Comparison of ENCODE assay signal across 27 cellular contexts in the genomic region with DNA sequence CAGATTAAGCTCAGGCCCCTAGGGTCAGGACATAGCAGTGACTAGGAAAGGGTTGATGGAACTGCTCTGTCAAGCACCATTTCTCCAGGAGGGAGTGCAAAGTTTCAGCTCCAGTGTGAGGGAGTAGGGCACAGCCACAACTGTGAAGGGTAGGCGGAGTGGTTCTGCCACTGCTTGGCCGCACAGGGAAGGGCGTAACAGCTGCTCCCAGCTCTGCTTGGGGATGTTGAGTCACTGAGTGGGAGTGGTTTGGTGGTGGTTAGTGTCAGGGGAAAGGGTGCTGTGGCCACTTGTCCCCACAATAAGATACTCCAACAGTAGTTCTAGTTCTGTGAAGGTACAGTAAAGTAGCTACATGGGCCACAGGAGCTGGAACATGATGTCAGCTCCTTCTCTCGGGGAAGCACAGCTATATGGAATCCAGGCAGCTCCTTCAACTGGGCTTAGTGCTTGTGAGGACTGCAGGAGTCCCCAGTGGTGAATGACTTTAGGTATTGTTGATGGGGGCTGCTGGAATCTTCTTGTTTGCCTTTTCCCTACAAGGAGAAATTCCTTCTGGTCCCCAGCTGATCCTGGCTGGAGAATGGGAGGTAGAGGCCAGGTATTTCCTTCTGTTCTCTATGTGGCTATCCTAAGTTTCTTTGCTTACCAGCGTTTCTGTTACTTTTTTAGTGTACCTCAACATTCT.
"Had no signal": no experiment of that assay in that cellular context is flagged by ENCODE, and none has a peak within 500 bp of the region (broad histone marks: within the 10 kb centered on the region; RNA-seq: fewer than 3 reads in every experiment).

No MANE protein-coding gene starts in this region.

- H3K4me3 Mint-ChIP-seq: activated CD4-positive, alpha-beta T cell treated with anti-CD3 and anti-CD28 coated beads, Interleukin-2, amount 10 ng/mL, durations not matched to agents 24 days and 14 days; activated CD8-positive, alpha-beta T cell treated with anti-CD3 and anti-CD28 coated beads for 36 hours; activated naive CD4-positive, alpha-beta T cell treated with anti-CD3 and anti-CD28 coated beads, Interleukin-2, amount 50 U/mL, for 24 hours; activated naive CD8-positive, alpha-beta T cell treated with anti-CD3 and anti-CD28 coated beads, Interleukin-2, amount 50 U/mL, for 24 hours; activated T-cell treated with anti-CD3 and anti-CD28 coated beads, Interleukin-2, amount 50 U/mL, for 4 hours; dendritic cell treated with granulocyte-macrophage colony-stimulating factor and Interleukin-4, amounts not matched to agents 40 ng/mL and 50 ng/mL, for 4 days; mesothelial cell of epicardium; naive thymus-derived CD4-positive, alpha-beta T cell; neural crest cell; T-helper 1 cell treated with Interleukin-12 subunit alpha and Interleukin-12 subunit beta and Interleukin-4 antibody, amounts not matched to agents 30 μg/mL and 1 μg/mL, for 36 hours had no signal

- ATAC-seq: activated CD8-positive, alpha-beta T cell treated with anti-CD3 and anti-CD28 coated beads for 36 hours; activated naive CD8-positive, alpha-beta T cell treated with anti-CD3 and anti-CD28 coated beads, Interleukin-2, amount 50 U/mL, for 24 hours; activated T-cell treated with anti-CD3 and anti-CD28 coated beads, Interleukin-2, amount 50 U/mL, for 4 hours; gastrocnemius medialis; naive thymus-derived CD4-positive, alpha-beta T cell had no signal

- H3K4me3 ChIP-seq: gastrocnemius medialis, left ventricle myocardium inferior, right atrium auricular region, tibial nerve had no signal

- H3K27me3 ChIP-seq: gastrocnemius medialis, right atrium auricular region, tibial nerve had no signal

- H3K9me3 Mint-ChIP-seq: activated CD4-positive, alpha-beta T cell treated with anti-CD3 and anti-CD28 coated beads, Interleukin-2, amount 10 ng/mL, durations not matched to agents 24 days and 14 days; neural crest cell had no signal

- H3K4me1 ChIP-seq: gastrocnemius medialis, left ventricle myocardium inferior, right atrium auricular region, tibial nerve had no signal

- H3K4me1 Mint-ChIP-seq: activated CD4-positive, alpha-beta T cell treated with anti-CD3 and anti-CD28 coated beads, Interleukin-2, amount 10 ng/mL, durations not matched to agents 24 days and 14 days; activated naive CD4-positive, alpha-beta T cell treated with anti-CD3 and anti-CD28 coated beads, Interleukin-2, amount 50 U/mL, for 24 hours; activated naive CD8-positive, alpha-beta T cell treated with anti-CD3 and anti-CD28 coated beads, Interleukin-2, amount 50 U/mL, for 24 hours; naive thymus-derived CD4-positive, alpha-beta T cell; neural crest cell had no signal

- H3K36me3 ChIP-seq: gastrocnemius medialis, left ventricle myocardium inferior, right atrium auricular region, tibial nerve had no signal

- H3K27ac Mint-ChIP-seq: activated CD4-positive, alpha-beta T cell treated with anti-CD3 and anti-CD28 coated beads, Interleukin-2, amount 10 ng/mL, durations not matched to agents 24 days and 14 days; activated CD8-positive, alpha-beta T cell treated with anti-CD3 and anti-CD28 coated beads for 36 hours; activated naive CD4-positive, alpha-beta T cell treated with anti-CD3 and anti-CD28 coated beads, Interleukin-2, amount 50 U/mL, for 24 hours; activated naive CD8-positive, alpha-beta T cell treated with anti-CD3 and anti-CD28 coated beads, Interleukin-2, amount 50 U/mL, for 24 hours; activated T-helper 2 cell treated with anti-CD3 and anti-CD28 coated beads, Interferon-gamma antibody, Interleukin-2, Interleukin-4, amounts not matched to agents 10 μg/mL and 5 μg/mL and 100 μg/mL, durations not matched to agents 14 hours and 24 hours and 36 hours; dendritic cell treated with granulocyte-macrophage colony-stimulating factor and Interleukin-4, amounts not matched to agents 40 ng/mL and 50 ng/mL, for 4 days; mesothelial cell of epicardium; naive thymus-derived CD4-positive, alpha-beta T cell; T-helper 1 cell treated with Interleukin-12 subunit alpha and Interleukin-12 subunit beta and Interleukin-4 antibody, amounts not matched to agents 30 μg/mL and 1 μg/mL, for 36 hours had no signal

- H3K36me3 Mint-ChIP-seq: activated naive CD4-positive, alpha-beta T cell treated with anti-CD3 and anti-CD28 coated beads, Interleukin-2, amount 50 U/mL, for 24 hours; naive thymus-derived CD4-positive, alpha-beta T cell had no signal

- H3K9me3 ChIP-seq: gastrocnemius medialis had no signal

- H3K27ac ChIP-seq: epithelial cell of prostate, gastrocnemius medialis, left ventricle myocardium inferior, right atrium auricular region, tibial nerve, VCaP had no signal

- H3K27me3 Mint-ChIP-seq: activated CD4-positive, alpha-beta T cell treated with anti-CD3 and anti-CD28 coated beads, Interleukin-2, amount 10 ng/mL, durations not matched to agents 24 days and 14 days; activated naive CD8-positive, alpha-beta T cell treated with anti-CD3 and anti-CD28 coated beads, Interleukin-2, amount 50 U/mL, for 24 hours; dendritic cell treated with granulocyte-macrophage colony-stimulating factor and Interleukin-4, amounts not matched to agents 40 ng/mL and 50 ng/mL, for 4 days; naive thymus-derived CD4-positive, alpha-beta T cell had no signal

- DNase-seq: activated CD4-positive, alpha-beta T cell treated with anti-CD3 and anti-CD28 coated beads, Interleukin-2, amount 10 ng/mL, durations not matched to agents 24 days and 14 days; activated CD4-positive, CD25-positive, alpha-beta regulatory T cell treated with anti-CD3 and anti-CD28 coated beads, Interleukin-2, amount 50 U/mL, for 72 hours; activated CD8-positive, alpha-beta T cell treated with anti-CD3 and anti-CD28 coated beads for 36 hours; activated naive CD8-positive, alpha-beta T cell treated with anti-CD3 and anti-CD28 coated beads, Interleukin-2, amount 50 U/mL, for 24 hours; activated T-cell treated with anti-CD3 and anti-CD28 coated beads, Interleukin-2, amount 50 U/mL, for 4 hours; amygdala; central memory CD4-positive, alpha-beta T cell; gastrocnemius medialis; hypothalamus; left ventricle myocardium inferior; naive thymus-derived CD4-positive, alpha-beta T cell; occipital lobe; stimulated activated CD4-positive, alpha-beta T cell treated with anti-CD3 and anti-CD28 coated beads, Interleukin-15, amount 100 ng/mL, for 24 hours; stimulated activated CD4-positive, alpha-beta T cell treated with anti-CD3 and anti-CD28 coated beads, Interleukin-2, amount 100 ng/mL, for 24 hours; stimulated activated naive CD4-positive, alpha-beta T cell treated with Interleukin-2 at 50 U/mL for 16 hours; SW 1271; T-helper 9 cell had no signal
